28 cellular contexts compared by ENCODE assay signal in the genomic region with DNA sequence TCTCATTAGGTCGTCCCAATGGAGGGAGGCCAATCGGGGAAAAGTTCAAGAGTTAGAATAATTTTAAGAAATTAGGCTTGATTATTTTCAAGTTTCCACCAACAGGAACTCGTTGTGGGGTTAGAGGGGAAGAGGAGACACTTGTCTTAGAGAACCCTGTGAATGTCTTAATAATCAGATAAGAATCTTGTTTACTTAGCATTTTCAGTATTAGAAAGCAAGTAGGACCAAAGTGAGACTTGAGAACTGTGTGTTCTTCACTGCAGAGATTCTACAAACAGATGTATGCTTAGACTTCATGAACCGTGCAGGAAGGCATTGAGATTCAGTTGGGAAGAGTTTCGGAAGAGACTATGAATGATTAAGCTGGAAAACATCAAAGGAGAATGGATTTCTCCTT.
"Had no signal": no experiment of that assay in that cellular context is flagged by ENCODE, and none has a peak within 500 bp of the region (broad histone marks: within the 10 kb centered on the region; RNA-seq: fewer than 3 reads in every experiment).

No MANE protein-coding gene starts in this region.

- H3K27ac ChIP-seq: neutrophil, pancreas, psoas muscle, right lobe of liver, sigmoid colon, stomach, thoracic aorta, thyroid gland, tibial nerve, upper lobe of left lung, vagina had no signal

- H3K4me3 Mint-ChIP-seq: natural killer cell; nephron; neural crest cell; stimulated activated effector memory CD8-positive, alpha-beta T cell treated with anti-CD3 and anti-CD28 coated beads, Interleukin-12 subunit alpha, Interleukin-12 subunit beta, amount 100 ng/mL, for 72 hours; stimulated activated naive B cell treated with anti-CD40 and anti-IgM and Interleukin-4, amounts not matched to agents 10 μg/mL and 1 μg/mL and 100 μg/mL, for 72 hours; stimulated activated naive CD8-positive, alpha-beta T cell treated with anti-CD3 and anti-CD28 coated beads, Interleukin-15, Interleukin-2, amounts not matched to agents 100 ng/mL and 50 ng/mL, for 24 hours had no signal

- H3K9me3 Mint-ChIP-seq: natural killer cell; nephron; neural crest cell; stimulated activated effector memory CD8-positive, alpha-beta T cell treated with anti-CD3 and anti-CD28 coated beads, Interleukin-12 subunit alpha, Interleukin-12 subunit beta, amount 100 ng/mL, for 72 hours; stimulated activated naive B cell treated with anti-CD40 and anti-IgM and Interleukin-4, amounts not matched to agents 10 μg/mL and 1 μg/mL and 100 μg/mL, for 72 hours; stimulated activated naive CD8-positive, alpha-beta T cell treated with anti-CD3 and anti-CD28 coated beads, Interleukin-15, Interleukin-2, amounts not matched to agents 100 ng/mL and 50 ng/mL, for 24 hours had no signal

- H3K36me3 Mint-ChIP-seq: natural killer cell; stimulated activated effector memory CD8-positive, alpha-beta T cell treated with anti-CD3 and anti-CD28 coated beads, Interleukin-12 subunit alpha, Interleukin-12 subunit beta, amount 100 ng/mL, for 72 hours; stimulated activated naive B cell treated with anti-CD40 and anti-IgM and Interleukin-4, amounts not matched to agents 10 μg/mL and 1 μg/mL and 100 μg/mL, for 72 hours had no signal

- H3K27me3 ChIP-seq: neutrophil, sigmoid colon, thyroid gland, tibial nerve, upper lobe of left lung, vagina had no signal

- H3K9me3 ChIP-seq: neutrophil, pancreas, psoas muscle, right lobe of liver, sigmoid colon, stomach, thoracic aorta, thyroid gland, tibial nerve, upper lobe of left lung, vagina had no signal

- H3K4me1 Mint-ChIP-seq: stimulated activated effector memory CD8-positive, alpha-beta T cell treated with anti-CD3 and anti-CD28 coated beads, Interleukin-12 subunit alpha, Interleukin-12 subunit beta, amount 100 ng/mL, for 72 hours had no signal

- DNase-seq: natural killer cell; nucleus accumbens; pancreas; posterior cingulate gyrus; psoas muscle; right cardiac atrium; right lobe of liver; sigmoid colon; small intestine; stimulated activated CD4-positive, alpha-beta T cell treated with anti-CD3 and anti-CD28 coated beads, Interleukin-15, amount 100 ng/mL, for 24 hours; stimulated activated CD4-positive, alpha-beta T cell treated with anti-CD3 and anti-CD28 coated beads, Interleukin-2, amount 100 ng/mL, for 24 hours; stimulated activated CD4-positive, alpha-beta T cell treated with anti-CD3 and anti-CD28 coated beads, Interleukin-2, amount 100 ng/mL, for 48 hours; stimulated activated CD4-positive, alpha-beta T cell treated with anti-CD3 and anti-CD28 coated beads, Interleukin-4, amount 100 ng/mL, for 24 hours; stimulated activated naive B cell treated with anti-CD40 and anti-IgM and Interleukin-4, amounts not matched to agents 10 μg/mL and 1 μg/mL and 100 μg/mL, for 72 hours; stimulated activated naive CD4-positive, alpha-beta T cell treated with Interleukin-2 at 50 U/mL for 16 hours; stomach; thyroid gland; trophoblast cell; upper lobe of left lung had no signal

- H3K4me3 ChIP-seq: pancreas, psoas muscle, right lobe of liver, sigmoid colon, stomach, thoracic aorta, thyroid gland, tibial nerve, upper lobe of left lung, vagina had no signal

- H3K27ac Mint-ChIP-seq: natural killer cell; nephron; progenitor cell of endocrine pancreas; stimulated activated naive CD8-positive, alpha-beta T cell treated with anti-CD3 and anti-CD28 coated beads, Interleukin-15, Interleukin-2, amounts not matched to agents 100 ng/mL and 50 ng/mL, for 24 hours had no signal

- H3K4me1 ChIP-seq: pancreas, psoas muscle, right lobe of liver, tibial nerve, vagina had no signal

- H3K36me3 ChIP-seq: neutrophil, pancreas, right lobe of liver, sigmoid colon, stomach, thoracic aorta, thyroid gland, tibial nerve, upper lobe of left lung, vagina had no signal
